Comparison of ENCODE assay signal across 1 cellular context in the genomic region with DNA sequence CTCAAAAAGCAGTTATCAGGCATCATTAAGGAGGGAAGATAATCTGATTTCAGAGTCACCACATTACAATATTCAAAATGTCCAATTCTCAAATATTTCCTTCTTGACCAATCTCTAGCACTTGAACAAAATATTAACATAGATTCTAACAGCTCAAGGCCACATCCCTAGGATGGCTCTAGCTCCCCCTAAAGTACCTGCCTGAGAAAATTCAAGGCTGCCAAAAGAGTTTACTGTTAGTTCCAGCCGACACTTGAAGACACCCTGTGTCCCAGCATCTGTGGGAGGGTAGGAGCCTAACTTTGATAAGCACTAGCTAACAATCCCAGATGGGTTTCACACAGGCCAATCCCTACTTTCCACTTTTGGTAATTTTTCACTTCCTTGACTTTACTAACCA.
TF ChIP-seq lines count a peak whose summit lies in the region.

No MANE protein-coding gene starts in this region.

TF ChIP-seq in A549, 52 proteins besides CTCF, POLR2A, EP300 and RAD21:
- no peak for TF ChIP-seq PHF8 (IDR thresholded peaks at IDR 0.05; ENCODE audit: borderline replicate concordance, low read depth)
- TF ChIP-seq GATA3 (IDR thresholded peaks at IDR 0.05; ENCODE audit: borderline replicate concordance): no peak
- no peak for TF ChIP-seq FOSL2 (IDR thresholded peaks at IDR 0.05)
- no peak for TF ChIP-seq FOSL2 (CRISPR knock-in tag; IDR thresholded peaks at IDR 0.05)
- TF ChIP-seq JUNB (IDR thresholded peaks at IDR 0.05): no peak
- no peak for TF ChIP-seq TFCP2L1 (CRISPR knock-in tag; IDR thresholded peaks at IDR 0.05)
- no peak for TF ChIP-seq ZC3H11A (IDR thresholded peaks at IDR 0.05)
- TF ChIP-seq ZFP36 (IDR thresholded peaks at IDR 0.05; ENCODE audit: borderline replicate concordance, partially characterized antibody): no peak
- TF ChIP-seq, protein P1, sequence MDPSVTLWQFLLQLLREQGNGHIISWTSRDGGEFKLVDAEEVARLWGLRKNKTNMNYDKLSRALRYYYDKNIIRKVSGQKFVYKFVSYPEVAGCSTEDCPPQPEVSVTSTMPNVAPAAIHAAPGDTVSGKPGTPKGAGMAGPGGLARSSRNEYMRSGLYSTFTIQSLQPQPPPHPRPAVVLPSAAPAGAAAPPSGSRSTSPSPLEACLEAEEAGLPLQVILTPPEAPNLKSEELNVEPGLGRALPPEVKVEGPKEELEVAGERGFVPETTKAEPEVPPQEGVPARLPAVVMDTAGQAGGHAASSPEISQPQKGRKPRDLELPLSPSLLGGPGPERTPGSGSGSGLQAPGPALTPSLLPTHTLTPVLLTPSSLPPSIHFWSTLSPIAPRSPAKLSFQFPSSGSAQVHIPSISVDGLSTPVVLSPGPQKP (IDR thresholded peaks at IDR 0.05; ENCODE audit: low read depth, low read length): no peak
- no peak for TF ChIP-seq FOSB (CRISPR knock-in tag; IDR thresholded peaks at IDR 0.05)
- no peak for TF ChIP-seq MYC (IDR thresholded peaks at IDR 0.05; ENCODE audit: borderline replicate concordance, low read length)
- TF ChIP-seq ZSCAN20 (CRISPR knock-in tag; IDR thresholded peaks at IDR 0.05): no peak
- no peak for TF ChIP-seq HOXA7 (CRISPR knock-in tag; IDR thresholded peaks at IDR 0.05)
- TF ChIP-seq, protein P2, sequence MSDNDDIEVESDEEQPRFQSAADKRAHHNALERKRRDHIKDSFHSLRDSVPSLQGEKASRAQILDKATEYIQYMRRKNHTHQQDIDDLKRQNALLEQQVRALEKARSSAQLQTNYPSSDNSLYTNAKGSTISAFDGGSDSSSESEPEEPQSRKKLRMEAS (IDR thresholded peaks at IDR 0.05): no peak
- TF ChIP-seq HOXB13 (CRISPR knock-in tag; IDR thresholded peaks at IDR 0.05; ENCODE audit: low read depth): no peak
- TF ChIP-seq RCOR1 (IDR thresholded peaks at IDR 0.05; ENCODE audit: low read depth, low read length): no peak
- TF ChIP-seq CEBPB (IDR thresholded peaks at IDR 0.05): no peak
TF ChIP-seq in A549: peak in this region for 0.
